ENCODE assay signal across 16 cellular contexts in genomic region chr3:123834631-123835030, GRCh38. TPM values are rescaled to one million over a fixed set of nuclear protein-coding genes. Genes with fewer than 3 reads are reported as not detected.
A peak's percentile ranks its signal among the peaks of the same experiment; 100 is the strongest.
DNase-seq lines count a peak whose midpoint lies in the region; ATAC-seq lines count a peak whose summit lies in the region.
"Had no signal": no experiment of that assay in that cellular context is flagged by ENCODE, and none has a peak within 500 bp of the region (broad histone marks: within the 10 kb centered on the region; RNA-seq: fewer than 3 reads in every experiment).

No MANE protein-coding gene starts in this region.

- no peak overlapping the region for H3K4me3 Mint-ChIP-seq in T-helper 17 cell
- H3K4me3 Mint-ChIP-seq: GM23338, natural killer cell had no signal

- no peak for ATAC-seq in GM18517 (IDR thresholded peaks at IDR 0.05; ENCODE audit: unreplicated experiment)
- no peak for ATAC-seq in T-helper 17 cell
- ATAC-seq: GM23338, natural killer cell had no signal

- peak overlapping the region; percentile 56 for H3K27ac ChIP-seq in epithelial cell of prostate
- H3K27ac ChIP-seq: uterus had no signal

- peaks cover 28% of the 10 kb centered on the region for H3K4me1 ChIP-seq in skeletal muscle satellite cell (ENCODE audit: control insufficient read depth, insufficient read depth, low read length)
- H3K4me1 ChIP-seq: uterus had no signal

- no peaks in the 10 kb centered on the region for H3K4me1 Mint-ChIP-seq in T-helper 17 cell
- H3K4me1 Mint-ChIP-seq: natural killer cell had no signal

- DNase-seq in HCEC 1CT (peak; percentile 97), RPMI7951 (ENCODE audit: low read depth) (peak; percentile 99), epithelial cell of prostate (ENCODE audit: low read depth, low spot score) (peak; percentile 87), T-helper 17 cell (no peak), OCI-M2 (lab: John Stamatoyannopoulos, UW; ENCODE audit: unreplicated experiment) (no peak)
- DNase-seq: activated CD4-positive, alpha-beta T cell treated with anti-CD3 and anti-CD28 coated beads, Interleukin-2, amount 50 U/mL, for 1 hour; activated gamma-delta T cell; cortex of kidney; GDM1; natural killer cell; NCI-H524; small intestine; uterus had no signal

- peaks cover 3% of the 10 kb centered on the region for H3K9me3 ChIP-seq in skeletal muscle satellite cell (replicated peaks; ENCODE audit: low read length)
- H3K9me3 ChIP-seq in T-helper 17 cell (ENCODE audit: control insufficient read depth, low read length, poor library complexity, severe bottlenecking): no peaks in the 10 kb centered on the region
- H3K9me3 ChIP-seq: uterus had no signal

- H3K36me3 Mint-ChIP-seq in T-helper 17 cell (ENCODE audit: low read depth): no peaks in the 10 kb centered on the region
- H3K36me3 Mint-ChIP-seq: natural killer cell had no signal

- H3K4me2 ChIP-seq in skeletal muscle satellite cell (ENCODE audit: low read length): peak overlapping the region; percentile 47
- H3K4me2 ChIP-seq: GM23338 had no signal

- peaks cover 28% of the 10 kb centered on the region for H3K27me3 Mint-ChIP-seq in T-helper 17 cell

- no peak overlapping the region for H3K4me3 ChIP-seq in skeletal muscle satellite cell (ENCODE audit: low read length)
- H3K4me3 ChIP-seq: GM23338, uterus had no signal

- no peak overlapping the region for H3K27ac Mint-ChIP-seq in T-helper 17 cell
- H3K27ac Mint-ChIP-seq: GM23338, natural killer cell had no signal

- H3K27me3 ChIP-seq in skeletal muscle satellite cell (ENCODE audit: control insufficient read depth, insufficient read depth, low read length): no peaks in the 10 kb centered on the region
- H3K27me3 ChIP-seq: uterus had no signal

- no peak overlapping the region for H3K9ac ChIP-seq in skeletal muscle satellite cell (ENCODE audit: low read depth, low read length)

- no peaks in the 10 kb centered on the region for H3K36me3 ChIP-seq in skeletal muscle satellite cell (ENCODE audit: insufficient read depth, low read length)
- H3K36me3 ChIP-seq: uterus had no signal

RNA-seq across cellular contexts. Expression of gene MYLK, which starts 49.5 kb away (rescaled TPM):
- 94.7 and 103 TPM in 2 replicates for total RNA-seq in RPMI7951 (2014; rRNA removed; shearing (Covaris generic))
- total RNA-seq in skeletal muscle satellite cell (2012; rRNA removed): 7.4 and 15.1 TPM in 2 replicates
- 10 to 100 TPM in 1 of 2 donors, 1 to 10 TPM in 1; 2.1 to 52.1 TPM for total RNA-seq in T-helper 17 cell

Comparison
In these comparisons a context has a peak if more than half of its experiments do, and no peak if none do; other contexts are left out.
1. DNase-seq: peak in HCEC 1CT (single experiment), RPMI7951 (single experiment) and epithelial cell of prostate (single experiment); none in T-helper 17 cell (0 of 3) and OCI-M2 (single experiment).